Comparison of ENCODE assay signal across 1 cellular context in genomic region chr15:28133281-28133680, GRCh38.
TF ChIP-seq lines count a peak whose summit lies in the region.

No MANE protein-coding gene starts in this region.

TF ChIP-seq in endothelial cell of umbilical vein, 7 proteins besides CTCF, POLR2A, EP300 and RAD21:
- TF ChIP-seq MAX (IDR thresholded peaks at IDR 0.05; ENCODE audit: insufficient read depth, insufficient read length): no peak
- TF ChIP-seq GATA2 (IDR thresholded peaks at IDR 0.05; ENCODE audit: insufficient read depth, insufficient read length, low read depth, low read length): no peak
TF ChIP-seq in endothelial cell of umbilical vein: peak in this region for 0.
